ENCODE assay signal across 1 cellular context in the genomic region with DNA sequence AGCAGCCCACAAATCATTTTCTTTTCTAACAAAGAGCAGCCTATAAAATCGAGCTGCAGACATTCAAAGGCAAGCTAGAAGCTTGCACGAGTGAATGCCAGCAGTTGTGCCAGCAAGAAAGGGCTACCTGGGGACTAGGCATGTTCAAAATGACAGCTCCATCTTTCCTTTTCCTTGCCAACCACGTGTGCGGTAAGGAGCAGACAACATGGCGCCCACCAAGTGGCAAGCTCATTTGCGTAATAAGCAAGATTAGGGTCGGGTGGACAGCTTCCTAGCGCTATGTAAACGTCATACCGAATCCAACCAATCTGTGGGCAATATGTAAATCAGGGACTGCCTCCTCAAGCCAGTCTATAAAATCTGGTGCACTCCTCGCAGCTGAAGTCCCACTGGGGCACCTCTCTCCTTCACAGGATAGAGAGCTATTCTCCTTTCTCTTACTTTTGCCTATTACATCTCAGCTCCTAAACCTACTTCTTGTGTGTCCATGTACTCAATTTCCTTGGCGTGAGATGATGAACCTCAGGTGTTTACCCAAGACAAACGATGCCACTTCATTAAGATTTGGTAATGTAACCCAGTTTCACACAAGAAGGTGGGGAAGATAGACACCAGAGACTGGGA.
TF ChIP-seq lines count a peak whose summit lies in the region.

No MANE protein-coding gene starts in this region.

TF ChIP-seq in K562, 482 proteins besides CTCF, POLR2A, EP300 and RAD21 (continued from another document and continues in another):
- TF ChIP-seq, protein P1, sequence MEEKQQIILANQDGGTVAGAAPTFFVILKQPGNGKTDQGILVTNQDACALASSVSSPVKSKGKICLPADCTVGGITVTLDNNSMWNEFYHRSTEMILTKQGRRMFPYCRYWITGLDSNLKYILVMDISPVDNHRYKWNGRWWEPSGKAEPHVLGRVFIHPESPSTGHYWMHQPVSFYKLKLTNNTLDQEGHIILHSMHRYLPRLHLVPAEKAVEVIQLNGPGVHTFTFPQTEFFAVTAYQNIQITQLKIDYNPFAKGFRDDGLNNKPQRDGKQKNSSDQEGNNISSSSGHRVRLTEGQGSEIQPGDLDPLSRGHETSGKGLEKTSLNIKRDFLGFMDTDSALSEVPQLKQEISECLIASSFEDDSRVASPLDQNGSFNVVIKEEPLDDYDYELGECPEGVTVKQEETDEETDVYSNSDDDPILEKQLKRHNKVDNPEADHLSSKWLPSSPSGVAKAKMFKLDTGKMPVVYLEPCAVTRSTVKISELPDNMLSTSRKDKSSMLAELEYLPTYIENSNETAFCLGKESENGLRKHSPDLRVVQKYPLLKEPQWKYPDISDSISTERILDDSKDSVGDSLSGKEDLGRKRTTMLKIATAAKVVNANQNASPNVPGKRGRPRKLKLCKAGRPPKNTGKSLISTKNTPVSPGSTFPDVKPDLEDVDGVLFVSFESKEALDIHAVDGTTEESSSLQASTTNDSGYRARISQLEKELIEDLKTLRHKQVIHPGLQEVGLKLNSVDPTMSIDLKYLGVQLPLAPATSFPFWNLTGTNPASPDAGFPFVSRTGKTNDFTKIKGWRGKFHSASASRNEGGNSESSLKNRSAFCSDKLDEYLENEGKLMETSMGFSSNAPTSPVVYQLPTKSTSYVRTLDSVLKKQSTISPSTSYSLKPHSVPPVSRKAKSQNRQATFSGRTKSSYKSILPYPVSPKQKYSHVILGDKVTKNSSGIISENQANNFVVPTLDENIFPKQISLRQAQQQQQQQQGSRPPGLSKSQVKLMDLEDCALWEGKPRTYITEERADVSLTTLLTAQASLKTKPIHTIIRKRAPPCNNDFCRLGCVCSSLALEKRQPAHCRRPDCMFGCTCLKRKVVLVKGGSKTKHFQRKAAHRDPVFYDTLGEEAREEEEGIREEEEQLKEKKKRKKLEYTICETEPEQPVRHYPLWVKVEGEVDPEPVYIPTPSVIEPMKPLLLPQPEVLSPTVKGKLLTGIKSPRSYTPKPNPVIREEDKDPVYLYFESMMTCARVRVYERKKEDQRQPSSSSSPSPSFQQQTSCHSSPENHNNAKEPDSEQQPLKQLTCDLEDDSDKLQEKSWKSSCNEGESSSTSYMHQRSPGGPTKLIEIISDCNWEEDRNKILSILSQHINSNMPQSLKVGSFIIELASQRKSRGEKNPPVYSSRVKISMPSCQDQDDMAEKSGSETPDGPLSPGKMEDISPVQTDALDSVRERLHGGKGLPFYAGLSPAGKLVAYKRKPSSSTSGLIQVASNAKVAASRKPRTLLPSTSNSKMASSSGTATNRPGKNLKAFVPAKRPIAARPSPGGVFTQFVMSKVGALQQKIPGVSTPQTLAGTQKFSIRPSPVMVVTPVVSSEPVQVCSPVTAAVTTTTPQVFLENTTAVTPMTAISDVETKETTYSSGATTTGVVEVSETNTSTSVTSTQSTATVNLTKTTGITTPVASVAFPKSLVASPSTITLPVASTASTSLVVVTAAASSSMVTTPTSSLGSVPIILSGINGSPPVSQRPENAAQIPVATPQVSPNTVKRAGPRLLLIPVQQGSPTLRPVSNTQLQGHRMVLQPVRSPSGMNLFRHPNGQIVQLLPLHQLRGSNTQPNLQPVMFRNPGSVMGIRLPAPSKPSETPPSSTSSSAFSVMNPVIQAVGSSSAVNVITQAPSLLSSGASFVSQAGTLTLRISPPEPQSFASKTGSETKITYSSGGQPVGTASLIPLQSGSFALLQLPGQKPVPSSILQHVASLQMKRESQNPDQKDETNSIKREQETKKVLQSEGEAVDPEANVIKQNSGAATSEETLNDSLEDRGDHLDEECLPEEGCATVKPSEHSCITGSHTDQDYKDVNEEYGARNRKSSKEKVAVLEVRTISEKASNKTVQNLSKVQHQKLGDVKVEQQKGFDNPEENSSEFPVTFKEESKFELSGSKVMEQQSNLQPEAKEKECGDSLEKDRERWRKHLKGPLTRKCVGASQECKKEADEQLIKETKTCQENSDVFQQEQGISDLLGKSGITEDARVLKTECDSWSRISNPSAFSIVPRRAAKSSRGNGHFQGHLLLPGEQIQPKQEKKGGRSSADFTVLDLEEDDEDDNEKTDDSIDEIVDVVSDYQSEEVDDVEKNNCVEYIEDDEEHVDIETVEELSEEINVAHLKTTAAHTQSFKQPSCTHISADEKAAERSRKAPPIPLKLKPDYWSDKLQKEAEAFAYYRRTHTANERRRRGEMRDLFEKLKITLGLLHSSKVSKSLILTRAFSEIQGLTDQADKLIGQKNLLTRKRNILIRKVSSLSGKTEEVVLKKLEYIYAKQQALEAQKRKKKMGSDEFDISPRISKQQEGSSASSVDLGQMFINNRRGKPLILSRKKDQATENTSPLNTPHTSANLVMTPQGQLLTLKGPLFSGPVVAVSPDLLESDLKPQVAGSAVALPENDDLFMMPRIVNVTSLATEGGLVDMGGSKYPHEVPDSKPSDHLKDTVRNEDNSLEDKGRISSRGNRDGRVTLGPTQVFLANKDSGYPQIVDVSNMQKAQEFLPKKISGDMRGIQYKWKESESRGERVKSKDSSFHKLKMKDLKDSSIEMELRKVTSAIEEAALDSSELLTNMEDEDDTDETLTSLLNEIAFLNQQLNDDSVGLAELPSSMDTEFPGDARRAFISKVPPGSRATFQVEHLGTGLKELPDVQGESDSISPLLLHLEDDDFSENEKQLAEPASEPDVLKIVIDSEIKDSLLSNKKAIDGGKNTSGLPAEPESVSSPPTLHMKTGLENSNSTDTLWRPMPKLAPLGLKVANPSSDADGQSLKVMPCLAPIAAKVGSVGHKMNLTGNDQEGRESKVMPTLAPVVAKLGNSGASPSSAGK (IDR thresholded peaks at IDR 0.05) = peak; percentile 56; the same call in 1 of the 2 replicates
- TF ChIP-seq ZNF668 (CRISPR knock-in tag; IDR thresholded peaks at IDR 0.05) (no peak), TAF9B (IDR thresholded peaks at IDR 0.05; ENCODE audit: partially characterized antibody) (no peak), ZNF707 (CRISPR knock-in tag; conservative IDR thresholded peaks at IDR 0.05) (no peak), SRSF7 (optimal IDR thresholded peaks at IDR 0.05; ENCODE audit: low read depth, low read length) (no peak), XRCC3 (IDR thresholded peaks at IDR 0.05) (no peak), TAF1 (IDR thresholded peaks at IDR 0.05; ENCODE audit: control insufficient read depth, extremely low read depth, insufficient read depth, low read length, severe bottlenecking) (no peak), FOXJ2 (tag; IDR thresholded peaks at IDR 0.05) (no peak), KDM2B (CRISPR knock-in tag; IDR thresholded peaks at IDR 0.05) (no peak), FUS (optimal IDR thresholded peaks at IDR 0.05; ENCODE audit: low read depth, low read length) (no peak), CREB1 (IDR thresholded peaks at IDR 0.05) (peak; percentile 82), CREB1 (CRISPR knock-in tag; IDR thresholded peaks at IDR 0.05) (no peak; the same call in 1 of the 2 replicates), ATF1 (CRISPR knock-in tag; IDR thresholded peaks at IDR 0.05) (0 out of 2 replicates have a peak, but pooled peaks have one; percentile 15), ATF1 (tag; IDR thresholded peaks at IDR 0.05) (peak; percentile 90), CREM (IDR thresholded peaks at IDR 0.05; ENCODE audit: low read depth) (peak; percentile 87), PML (IDR thresholded peaks at IDR 0.05; ENCODE audit: low read length) (no peak), DDX20 (tag; IDR thresholded peaks at IDR 0.05; ENCODE audit: low read depth) (no peak), POLR2H (tag; IDR thresholded peaks at IDR 0.05; ENCODE audit: low read depth) (peak; percentile 50; the same call in 1 of the 2 replicates), HDAC8 (tag; IDR thresholded peaks at IDR 0.05) (no peak), NEUROD1 (IDR thresholded peaks at IDR 0.05; ENCODE audit: borderline replicate concordance, low read depth, low read length, partially characterized antibody) (no peak), CBX3 (IDR thresholded peaks at IDR 0.05; ENCODE audit: borderline replicate concordance in 1 of 2, low read length in 2 of 2) (0 out of 3 replicates have a peak, but pooled peaks of 1 of the 2 experiments have one; percentile 65), COPS2 (conservative IDR thresholded peaks at IDR 0.05) (no peak), NFE2L1 (tag; IDR thresholded peaks at IDR 0.05; ENCODE audit: borderline replicate concordance, low read depth) (no peak), CEBPG (CRISPR knock-in tag; IDR thresholded peaks at IDR 0.05) (0 out of 2 replicates have a peak, but pooled peaks have one; percentile 27), CEBPG (tag; conservative IDR thresholded peaks at IDR 0.05 in 1 of 2, IDR thresholded peaks at IDR 0.05 in 1 of 2) (peak; percentile 49 to 56; a peak in 3 of 4 replicates), CXXC5 (CRISPR knock-in tag; IDR thresholded peaks at IDR 0.05) (peak; percentile 41)
- TF ChIP-seq, protein P2, sequence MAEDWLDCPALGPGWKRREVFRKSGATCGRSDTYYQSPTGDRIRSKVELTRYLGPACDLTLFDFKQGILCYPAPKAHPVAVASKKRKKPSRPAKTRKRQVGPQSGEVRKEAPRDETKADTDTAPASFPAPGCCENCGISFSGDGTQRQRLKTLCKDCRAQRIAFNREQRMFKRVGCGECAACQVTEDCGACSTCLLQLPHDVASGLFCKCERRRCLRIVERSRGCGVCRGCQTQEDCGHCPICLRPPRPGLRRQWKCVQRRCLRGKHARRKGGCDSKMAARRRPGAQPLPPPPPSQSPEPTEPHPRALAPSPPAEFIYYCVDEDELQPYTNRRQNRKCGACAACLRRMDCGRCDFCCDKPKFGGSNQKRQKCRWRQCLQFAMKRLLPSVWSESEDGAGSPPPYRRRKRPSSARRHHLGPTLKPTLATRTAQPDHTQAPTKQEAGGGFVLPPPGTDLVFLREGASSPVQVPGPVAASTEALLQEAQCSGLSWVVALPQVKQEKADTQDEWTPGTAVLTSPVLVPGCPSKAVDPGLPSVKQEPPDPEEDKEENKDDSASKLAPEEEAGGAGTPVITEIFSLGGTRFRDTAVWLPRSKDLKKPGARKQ (CRISPR knock-in tag; IDR thresholded peaks at IDR 0.05) = no peak
- TF ChIP-seq, protein P3, sequence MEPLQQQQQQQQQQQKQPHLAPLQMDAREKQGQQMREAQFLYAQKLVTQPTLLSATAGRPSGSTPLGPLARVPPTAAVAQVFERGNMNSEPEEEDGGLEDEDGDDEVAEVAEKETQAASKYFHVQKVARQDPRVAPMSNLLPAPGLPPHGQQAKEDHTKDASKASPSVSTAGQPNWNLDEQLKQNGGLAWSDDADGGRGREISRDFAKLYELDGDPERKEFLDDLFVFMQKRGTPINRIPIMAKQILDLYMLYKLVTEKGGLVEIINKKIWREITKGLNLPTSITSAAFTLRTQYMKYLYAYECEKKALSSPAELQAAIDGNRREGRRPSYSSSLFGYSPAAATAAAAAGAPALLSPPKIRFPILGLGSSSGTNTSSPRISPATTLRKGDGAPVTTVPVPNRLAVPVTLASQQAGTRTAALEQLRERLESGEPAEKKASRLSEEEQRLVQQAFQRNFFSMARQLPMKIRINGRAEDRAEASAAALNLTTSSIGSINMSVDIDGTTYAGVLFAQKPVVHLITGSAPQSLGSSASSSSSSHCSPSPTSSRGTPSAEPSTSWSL (CRISPR knock-in tag; IDR thresholded peaks at IDR 0.05; ENCODE audit: borderline replicate concordance) = no peak
- TF ChIP-seq, protein P4, sequence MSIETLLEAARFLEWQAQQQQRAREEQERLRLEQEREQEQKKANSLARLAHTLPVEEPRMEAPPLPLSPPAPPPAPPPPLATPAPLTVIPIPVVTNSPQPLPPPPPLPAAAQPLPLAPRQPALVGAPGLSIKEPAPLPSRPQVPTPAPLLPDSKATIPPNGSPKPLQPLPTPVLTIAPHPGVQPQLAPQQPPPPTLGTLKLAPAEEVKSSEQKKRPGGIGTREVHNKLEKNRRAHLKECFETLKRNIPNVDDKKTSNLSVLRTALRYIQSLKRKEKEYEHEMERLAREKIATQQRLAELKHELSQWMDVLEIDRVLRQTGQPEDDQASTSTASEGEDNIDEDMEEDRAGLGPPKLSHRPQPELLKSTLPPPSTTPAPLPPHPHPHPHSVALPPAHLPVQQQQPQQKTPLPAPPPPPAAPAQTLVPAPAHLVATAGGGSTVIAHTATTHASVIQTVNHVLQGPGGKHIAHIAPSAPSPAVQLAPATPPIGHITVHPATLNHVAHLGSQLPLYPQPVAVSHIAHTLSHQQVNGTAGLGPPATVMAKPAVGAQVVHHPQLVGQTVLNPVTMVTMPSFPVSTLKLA (conservative IDR thresholded peaks at IDR 0.05) = peak; percentile 40 to 54; a peak in 3 of 4 replicates
- TF ChIP-seq, protein P5, sequence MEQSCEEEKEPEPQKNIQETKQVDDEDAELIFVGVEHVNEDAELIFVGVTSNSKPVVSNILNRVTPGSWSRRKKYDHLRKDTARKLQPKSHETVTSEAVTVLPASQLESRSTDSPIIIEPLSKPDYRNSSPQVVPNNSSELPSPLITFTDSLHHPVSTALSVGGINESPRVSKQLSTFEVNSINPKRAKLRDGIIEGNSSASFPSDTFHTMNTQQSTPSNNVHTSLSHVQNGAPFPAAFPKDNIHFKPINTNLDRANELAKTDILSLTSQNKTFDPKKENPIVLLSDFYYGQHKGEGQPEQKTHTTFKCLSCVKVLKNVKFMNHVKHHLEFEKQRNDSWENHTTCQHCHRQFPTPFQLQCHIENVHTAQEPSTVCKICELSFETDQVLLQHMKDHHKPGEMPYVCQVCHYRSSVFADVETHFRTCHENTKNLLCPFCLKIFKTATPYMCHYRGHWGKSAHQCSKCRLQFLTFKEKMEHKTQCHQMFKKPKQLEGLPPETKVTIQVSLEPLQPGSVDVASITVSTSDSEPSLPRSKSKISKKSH (CRISPR knock-in tag; IDR thresholded peaks at IDR 0.05) = no peak
- TF ChIP-seq, protein P6, sequence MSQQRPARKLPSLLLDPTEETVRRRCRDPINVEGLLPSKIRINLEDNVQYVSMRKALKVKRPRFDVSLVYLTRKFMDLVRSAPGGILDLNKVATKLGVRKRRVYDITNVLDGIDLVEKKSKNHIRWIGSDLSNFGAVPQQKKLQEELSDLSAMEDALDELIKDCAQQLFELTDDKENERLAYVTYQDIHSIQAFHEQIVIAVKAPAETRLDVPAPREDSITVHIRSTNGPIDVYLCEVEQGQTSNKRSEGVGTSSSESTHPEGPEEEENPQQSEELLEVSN (IDR thresholded peaks at IDR 0.05; ENCODE audit: borderline replicate concordance in 1 of 2, extremely low read depth in 1 of 2, insufficient read depth in 1 of 2, insufficient read length in 1 of 2, low read depth in 1 of 2, low read length in 1 of 2, poor library complexity in 1 of 2, severe bottlenecking in 1 of 2) = peak in 1 of 2 experiments; percentile 49
- TF ChIP-seq, protein P7, sequence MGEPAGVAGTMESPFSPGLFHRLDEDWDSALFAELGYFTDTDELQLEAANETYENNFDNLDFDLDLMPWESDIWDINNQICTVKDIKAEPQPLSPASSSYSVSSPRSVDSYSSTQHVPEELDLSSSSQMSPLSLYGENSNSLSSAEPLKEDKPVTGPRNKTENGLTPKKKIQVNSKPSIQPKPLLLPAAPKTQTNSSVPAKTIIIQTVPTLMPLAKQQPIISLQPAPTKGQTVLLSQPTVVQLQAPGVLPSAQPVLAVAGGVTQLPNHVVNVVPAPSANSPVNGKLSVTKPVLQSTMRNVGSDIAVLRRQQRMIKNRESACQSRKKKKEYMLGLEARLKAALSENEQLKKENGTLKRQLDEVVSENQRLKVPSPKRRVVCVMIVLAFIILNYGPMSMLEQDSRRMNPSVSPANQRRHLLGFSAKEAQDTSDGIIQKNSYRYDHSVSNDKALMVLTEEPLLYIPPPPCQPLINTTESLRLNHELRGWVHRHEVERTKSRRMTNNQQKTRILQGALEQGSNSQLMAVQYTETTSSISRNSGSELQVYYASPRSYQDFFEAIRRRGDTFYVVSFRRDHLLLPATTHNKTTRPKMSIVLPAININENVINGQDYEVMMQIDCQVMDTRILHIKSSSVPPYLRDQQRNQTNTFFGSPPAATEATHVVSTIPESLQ (CRISPR knock-in tag; IDR thresholded peaks at IDR 0.05) = no peak
- TF ChIP-seq, protein P8, sequence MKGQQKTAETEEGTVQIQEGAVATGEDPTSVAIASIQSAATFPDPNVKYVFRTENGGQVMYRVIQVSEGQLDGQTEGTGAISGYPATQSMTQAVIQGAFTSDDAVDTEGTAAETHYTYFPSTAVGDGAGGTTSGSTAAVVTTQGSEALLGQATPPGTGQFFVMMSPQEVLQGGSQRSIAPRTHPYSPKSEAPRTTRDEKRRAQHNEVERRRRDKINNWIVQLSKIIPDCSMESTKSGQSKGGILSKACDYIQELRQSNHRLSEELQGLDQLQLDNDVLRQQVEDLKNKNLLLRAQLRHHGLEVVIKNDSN (CRISPR knock-in tag; IDR thresholded peaks at IDR 0.05) = 0 out of 2 replicates have a peak, but pooled peaks have one; percentile 9
